In genomic region chr14:58171090-58171489, GRCh38 we compare ENCODE assay signal across 8 cellular contexts. TPM values are rescaled to one million over a fixed set of nuclear protein-coding genes. Genes with fewer than 3 reads are reported as not detected.
DNase-seq lines count a peak whose midpoint lies in the region; ATAC-seq, FAIRE-seq and TF ChIP-seq lines count a peak whose summit lies in the region.

No MANE protein-coding gene starts in this region.

- peaks cover 0 to 2% of the 10 kb centered on the region in 2 donors for H3K4me1 ChIP-seq in kidney (ENCODE audit: control insufficient read depth in 1 of 2, insufficient read depth in 1 of 2, low read depth in 1 of 2, low read length in 2 of 2)

- no peaks in the 10 kb centered on the region for H3K36me3 ChIP-seq in kidney (ENCODE audit: control insufficient read depth in 1 of 2, insufficient read depth in 2 of 2, low read length in 2 of 2)

- H3K27ac ChIP-seq in kidney (ENCODE audit: low read depth in 2 of 2, low read length in 2 of 2), result peak overlapping the region in 1 of 2 donors; percentile 12

- ATAC-seq in HG02870 (IDR thresholded peaks at IDR 0.05; ENCODE audit: unreplicated experiment) (peak; percentile 95), SK-N-SH treated with all-trans-retinoic acid at 6 μM for 48 hours (peak; percentile 97)

- H3K4me3 ChIP-seq in cardiac fibroblast (replicated peaks in 1 of 2; ENCODE audit: low read depth in 2 of 2, low read length in 2 of 2) (no peak overlapping the region), kidney (ENCODE audit: low read length in 2 of 2) (peak overlapping the region in 1 of 2 donors; percentile 14)

- no peak overlapping the region for H3K9ac ChIP-seq in kidney (ENCODE audit: low read length in 2 of 2)

- intact Hi-C loops in kidney (cut with DNase I), result no loop called here

- H3K9me3 ChIP-seq in kidney (ENCODE audit: control insufficient read depth in 1 of 2, low read length in 2 of 2), result no peaks in the 10 kb centered on the region

- TF ChIP-seq CTCF in cardiac fibroblast (IDR thresholded peaks at IDR 0.05; ENCODE audit: low read depth, low read length) (no peak), kidney (IDR thresholded peaks at IDR 0.05; ENCODE audit: borderline replicate concordance, extremely low read depth, insufficient read depth) (no peak)

- DNase-seq in activated naive CD4-positive, alpha-beta T cell treated with Interleukin-2 at 50 U/mL for 16 hours, result peak; percentile 53
- DNase-seq in activated naive CD4-positive, alpha-beta T cell (lab: John Stamatoyannopoulos, UW), result no peak
- peak; percentile 14 for DNase-seq in NCI-H128 (lab: John Stamatoyannopoulos, UW; ENCODE audit: unreplicated experiment)
- peak; percentile 79 to 86 for DNase-seq in cardiac fibroblast (ENCODE audit: low read depth in 2 of 2)
- DNase-seq in kidney, result peak; percentile 85
- DNase-seq in stimulated activated CD4-positive, alpha-beta T cell treated with anti-CD3 and anti-CD28 coated beads, Interleukin-4, amount 100 ng/mL, for 48 hours (ENCODE audit: low read depth in 2 of 2), result peak; percentile 29 to 45

- peak; percentile 3 for FAIRE-seq in kidney (lab: Jason Lieb, UNC)

TF ChIP-seq in SK-N-SH treated with all-trans-retinoic acid at 6 μM for 48 hours, 23 proteins besides CTCF, POLR2A, EP300 and RAD21:
- peak; percentile 59; the same call in 1 of the 2 replicates for TF ChIP-seq BACH2 (CRISPR knock-in tag; IDR thresholded peaks at IDR 0.05; ENCODE audit: borderline replicate concordance)
- no peak for TF ChIP-seq RARB (CRISPR knock-in tag; IDR thresholded peaks at IDR 0.05)
- TF ChIP-seq ZFP30 (CRISPR knock-in tag; IDR thresholded peaks at IDR 0.05), result no peak
- no peak for TF ChIP-seq TSHZ2 (CRISPR knock-in tag; IDR thresholded peaks at IDR 0.05)

RNA-seq across cellular contexts. Expression of gene ARMH4, which starts 19.1 kb away (rescaled TPM):
- 4.9 TPM for total RNA-seq in kidney
- 14.2 TPM for polyA plus RNA-seq in kidney (ENCODE audit: insufficient read depth, low read depth, low replicate concordance)

RNA-seq across cellular contexts. Expression of gene ACTR10, which starts 28.9 kb away (rescaled TPM):
- 68.1 TPM for total RNA-seq in kidney
- polyA plus RNA-seq in kidney (ENCODE audit: insufficient read depth, low read depth, low replicate concordance), result 96.6 TPM

Comparison
In these comparisons a context has a peak if more than half of its experiments do, and no peak if none do; other contexts are left out.
1. DNase-seq: peak in activated naive CD4-positive, alpha-beta T cell treated with Interleukin-2 at 50 U/mL for 16 hours (single experiment), NCI-H128 (single experiment), cardiac fibroblast (2 of 2), kidney (single experiment) and stimulated activated CD4-positive, alpha-beta T cell treated with anti-CD3 and anti-CD28 coated beads, Interleukin-4, amount 100 ng/mL, for 48 hours (2 of 2); none in activated naive CD4-positive, alpha-beta T cell (0 of 4).